In the genomic region with DNA sequence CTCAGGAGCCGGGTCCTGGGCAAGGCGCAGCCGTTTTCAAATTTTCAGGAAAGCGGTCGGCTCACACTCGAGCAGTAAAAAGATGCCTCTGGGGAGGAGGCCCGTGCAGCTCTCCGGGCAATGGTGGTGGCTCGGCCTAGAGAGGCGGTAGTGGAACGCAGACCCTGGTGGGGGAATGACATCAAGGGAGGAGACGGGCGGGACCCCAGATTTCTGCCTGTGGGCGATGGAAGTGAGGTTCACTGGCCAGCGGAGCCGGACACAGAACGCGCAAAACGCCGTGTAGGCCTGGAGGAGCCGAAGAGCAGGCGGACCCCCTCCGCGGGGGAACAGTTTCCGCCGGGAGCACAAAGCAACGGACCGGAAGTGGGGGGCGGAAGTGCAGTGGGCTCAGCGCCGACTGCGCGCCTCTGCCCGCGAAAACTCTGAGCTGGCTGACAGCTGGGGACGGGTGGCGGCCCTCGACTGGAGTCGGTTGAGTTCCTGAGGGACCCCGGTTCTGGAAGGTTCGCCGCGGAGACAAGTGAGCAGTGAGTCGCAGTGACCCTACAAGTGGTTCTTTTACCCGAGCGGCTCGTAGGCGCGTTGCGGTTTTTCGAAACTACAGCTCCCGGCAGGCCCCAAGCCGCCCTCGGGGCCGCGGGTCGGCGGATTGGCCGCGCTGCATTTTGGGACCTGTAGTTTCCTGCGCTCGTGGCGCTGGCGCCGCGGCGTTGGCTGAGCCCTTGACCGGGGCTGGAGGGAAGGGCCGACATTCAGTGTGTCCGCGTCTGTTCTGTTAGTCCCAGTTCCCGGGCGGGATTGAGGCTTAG, we compare ENCODE assay signal across 8 cellular contexts. TPM values are rescaled to one million over a fixed set of nuclear protein-coding genes. Genes with fewer than 3 reads are reported as not detected.
DNase-seq lines count a peak whose midpoint lies in the region; ATAC-seq, FAIRE-seq and TF ChIP-seq lines count a peak whose summit lies in the region.

A gene with protein sequence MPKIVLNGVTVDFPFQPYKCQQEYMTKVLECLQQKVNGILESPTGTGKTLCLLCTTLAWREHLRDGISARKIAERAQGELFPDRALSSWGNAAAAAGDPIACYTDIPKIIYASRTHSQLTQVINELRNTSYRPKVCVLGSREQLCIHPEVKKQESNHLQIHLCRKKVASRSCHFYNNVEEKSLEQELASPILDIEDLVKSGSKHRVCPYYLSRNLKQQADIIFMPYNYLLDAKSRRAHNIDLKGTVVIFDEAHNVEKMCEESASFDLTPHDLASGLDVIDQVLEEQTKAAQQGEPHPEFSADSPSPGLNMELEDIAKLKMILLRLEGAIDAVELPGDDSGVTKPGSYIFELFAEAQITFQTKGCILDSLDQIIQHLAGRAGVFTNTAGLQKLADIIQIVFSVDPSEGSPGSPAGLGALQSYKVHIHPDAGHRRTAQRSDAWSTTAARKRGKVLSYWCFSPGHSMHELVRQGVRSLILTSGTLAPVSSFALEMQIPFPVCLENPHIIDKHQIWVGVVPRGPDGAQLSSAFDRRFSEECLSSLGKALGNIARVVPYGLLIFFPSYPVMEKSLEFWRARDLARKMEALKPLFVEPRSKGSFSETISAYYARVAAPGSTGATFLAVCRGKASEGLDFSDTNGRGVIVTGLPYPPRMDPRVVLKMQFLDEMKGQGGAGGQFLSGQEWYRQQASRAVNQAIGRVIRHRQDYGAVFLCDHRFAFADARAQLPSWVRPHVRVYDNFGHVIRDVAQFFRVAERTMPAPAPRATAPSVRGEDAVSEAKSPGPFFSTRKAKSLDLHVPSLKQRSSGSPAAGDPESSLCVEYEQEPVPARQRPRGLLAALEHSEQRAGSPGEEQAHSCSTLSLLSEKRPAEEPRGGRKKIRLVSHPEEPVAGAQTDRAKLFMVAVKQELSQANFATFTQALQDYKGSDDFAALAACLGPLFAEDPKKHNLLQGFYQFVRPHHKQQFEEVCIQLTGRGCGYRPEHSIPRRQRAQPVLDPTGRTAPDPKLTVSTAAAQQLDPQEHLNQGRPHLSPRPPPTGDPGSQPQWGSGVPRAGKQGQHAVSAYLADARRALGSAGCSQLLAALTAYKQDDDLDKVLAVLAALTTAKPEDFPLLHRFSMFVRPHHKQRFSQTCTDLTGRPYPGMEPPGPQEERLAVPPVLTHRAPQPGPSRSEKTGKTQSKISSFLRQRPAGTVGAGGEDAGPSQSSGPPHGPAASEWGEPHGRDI (N-terminal part only) (plus strand): TSS at position 376 of the 812 bp plus-strand sequence. CDS start 1,091 bp downstream, outside the sequence.

- no peaks in the 10 kb centered on the region for H3K9me1 ChIP-seq in keratinocyte (ENCODE audit: control insufficient read depth, extremely low read depth, insufficient read depth, low read length)

- H3K27ac ChIP-seq in keratinocyte (ENCODE audit: control insufficient read depth, insufficient read depth, low read length), result peak within 1 kb of the TSS; percentile 55

- H3K36me3 ChIP-seq in keratinocyte (ENCODE audit: control insufficient read depth in 2 of 2, extremely low read depth in 1 of 2, insufficient read depth in 2 of 2, low read length in 2 of 2), result peaks cover 9 to 17% of the 10 kb centered on the region in 2 experiments

- no peaks in the 10 kb centered on the region for H3K27me3 ChIP-seq in keratinocyte (ENCODE audit: control insufficient read depth, extremely low read depth, insufficient read depth, low read length)

- peak within 1 kb of the TSS; percentile 96 for H2AFZ ChIP-seq in keratinocyte (ENCODE audit: control insufficient read depth, low read length)

- peak within 1 kb of the TSS; percentile 80 for H3K4me2 ChIP-seq in keratinocyte (ENCODE audit: control insufficient read depth, extremely low read depth, insufficient read depth, low read depth, low read length)

- H3K9me3 ChIP-seq in keratinocyte (ENCODE audit: control insufficient read depth, low read depth, low read length), result no peaks in the 10 kb centered on the region

- H3K4me1 ChIP-seq in keratinocyte (ENCODE audit: control insufficient read depth, extremely low read depth, insufficient read depth, low read length), result peaks cover 14% of the 10 kb centered on the region

- dilution Hi-C loops in keratinocyte (cut with MboI; ENCODE audit: extremely low pct_ligation_motif_present, low sequenced_read_pairs), result no loop called here

- peak; percentile 78 for ATAC-seq in GM19025 (IDR thresholded peaks at IDR 0.05; ENCODE audit: low read depth, unreplicated experiment)
- peak; percentile 75 for ATAC-seq in HG03342 (IDR thresholded peaks at IDR 0.05; ENCODE audit: unreplicated experiment)

- TF ChIP-seq CTCF in AG10803 (conservative IDR thresholded peaks at IDR 0.05; ENCODE audit: low read length), result no peak
- no peak for TF ChIP-seq CTCF in keratinocyte (optimal IDR thresholded peaks at IDR 0.05 in 1 of 3, IDR thresholded peaks at IDR 0.05 in 1 of 3, conservative IDR thresholded peaks at IDR 0.05 in 1 of 3; ENCODE audit: extremely low read depth in 1 of 3, insufficient read depth in 2 of 3, low read length in 3 of 3)

- DNase-seq in AG10803 (ENCODE audit: low read depth) (peak; percentile 91), NCI-H460 (ENCODE audit: extremely low read depth, low read depth) (peak; percentile 83), cerebellar cortex (ENCODE audit: low spot score) (peak; percentile 91), keratinocyte (ENCODE audit: low read depth, low spot score) (peak; percentile 30)
- DNase-seq in activated CD4-positive, CD25-positive, alpha-beta regulatory T cell treated with anti-CD3 and anti-CD28 coated beads, Interleukin-2, amount 50 U/mL, for 72 hours, result peak; percentile 89
- DNase-seq in stimulated activated CD4-positive, alpha-beta T cell treated with anti-CD3 and anti-CD28 coated beads, Interleukin-15, amount 100 ng/mL, for 1 hour (ENCODE audit: low read depth in 1 of 2, low spot score in 1 of 2), result peak; percentile 82 to 87

- H3K9ac ChIP-seq in keratinocyte (ENCODE audit: control insufficient read depth, extremely low read depth, insufficient read depth, low read length), result peak within 1 kb of the TSS; percentile 83

- H4K20me1 ChIP-seq in keratinocyte (ENCODE audit: control insufficient read depth, extremely low read depth, insufficient read depth, low read length), result no peaks in the 10 kb centered on the region

- H3K4me3 ChIP-seq in AG10803 (ENCODE audit: low read length) (peak within 1 kb of the TSS; percentile 88), keratinocyte (ENCODE audit: control insufficient read depth in 2 of 3, extremely low read depth in 1 of 3, insufficient read depth in 2 of 3, low read depth in 1 of 3, low read length in 3 of 3) (peak within 1 kb of the TSS; percentile 81 to 97 (median 94))

- no peak for FAIRE-seq in keratinocyte (lab: Jason Lieb, UNC)

- peaks cover 25% of the 10 kb centered on the region for H3K79me2 ChIP-seq in keratinocyte (ENCODE audit: control insufficient read depth, insufficient read depth, low read length)

RNA-seq across cellular contexts. Expression of the gene that starts here (rescaled TPM):
- total RNA-seq in NCI-H460 (2014; rRNA removed; shearing (Covaris generic)), result 4.1 and 6.3 TPM in 2 replicates
- 48.4 and 56.4 TPM in 2 replicates for polyA plus RNA-seq in NCI-H460 (2014; cell fraction: nucleus; rRNA removed)
- 7.7 to 12.4 TPM (median 11.2 TPM) in 3 replicates for polyA plus RNA-seq in keratinocyte
- polyA plus RNA-seq in keratinocyte (2011; ENCODE audit: low read depth), result 7.8 TPM
- polyA plus RNA-seq in keratinocyte (2011; cell fraction: cytosol; rRNA removed), result 4.5 and 4.8 TPM in 2 replicates
- polyA plus RNA-seq in keratinocyte (2011; cell fraction: nucleus; rRNA removed), result 31.9 and 39.3 TPM in 2 replicates
- 3.2 and 9.4 TPM in 2 replicates for polyA plus RNA-seq in keratinocyte (2012; ENCODE audit: low replicate concordance)
- 22.4 to 33.4 TPM (median 26.1 TPM) in 3 replicates for polyA minus RNA-seq in keratinocyte
- 11.3 TPM for polyA minus RNA-seq in keratinocyte (2011; cell fraction: cytosol; rRNA and poly(A)+ RNA removed)
- polyA minus RNA-seq in keratinocyte (2011; cell fraction: nucleus; rRNA and poly(A)+ RNA removed), result 13.1 and 25.1 TPM in 2 replicates

Comparison
In these comparisons a context has a peak if more than half of its experiments do, and no peak if none do; other contexts are left out.
1. Peak in every context shown above with its lines: DNase-seq, ATAC-seq, H3K4me3 ChIP-seq and H3K27ac ChIP-seq.
2. DNase-seq: peak in every context shown above with its lines; median percentile 91 in AG10803; 91 in cerebellar cortex; 89 in activated CD4-positive, CD25-positive, alpha-beta regulatory T cell treated with anti-CD3 and anti-CD28 coated beads, Interleukin-2, amount 50 U/mL, for 72 hours; 84 in stimulated activated CD4-positive, alpha-beta T cell treated with anti-CD3 and anti-CD28 coated beads, Interleukin-15, amount 100 ng/mL, for 1 hour; 83 in NCI-H460; 30 in keratinocyte.